8 cellular contexts compared by ENCODE assay signal in the genomic region with DNA sequence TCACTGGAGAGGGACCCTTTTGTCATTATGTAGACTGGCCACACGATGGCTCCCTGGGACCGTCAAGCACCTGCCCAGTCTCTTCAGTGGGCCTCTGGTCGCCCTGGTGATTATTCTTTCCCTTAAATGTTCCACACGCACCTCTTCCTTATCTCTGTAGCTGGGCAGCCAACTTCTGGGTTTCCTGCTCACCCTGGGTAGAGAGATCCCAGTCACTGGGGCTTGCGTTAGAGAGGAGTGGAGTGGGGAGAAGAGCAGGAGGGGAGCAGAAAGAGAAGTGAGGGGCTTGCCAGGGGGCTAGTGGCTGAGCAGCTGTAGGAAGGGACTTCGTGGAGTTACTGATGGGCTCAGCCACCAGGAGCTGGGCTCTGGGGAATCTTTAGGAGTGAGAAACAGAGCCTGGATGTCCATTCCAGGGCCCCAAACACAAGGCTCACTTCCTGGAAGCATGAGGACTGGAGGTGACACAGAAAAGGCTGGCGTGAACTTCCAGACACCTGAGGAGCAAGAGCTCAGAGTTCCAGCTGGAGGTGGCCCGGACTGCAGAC.
A peak's percentile ranks its signal among the peaks of the same experiment; 100 is the strongest.
DNase-seq lines count a peak whose midpoint lies in the region; ATAC-seq and TF ChIP-seq lines count a peak whose summit lies in the region.

No MANE protein-coding gene starts in this region.

- peak overlapping the region; percentile 51 for H2AFZ ChIP-seq in DND-41 (ENCODE audit: low read depth, low read length)
- no peak overlapping the region for H2AFZ ChIP-seq in mammary epithelial cell (ENCODE audit: low read depth, low read length)

- peak; percentile 69 for DNase-seq in DND-41
- DNase-seq in NCI-H524 (lab: John Stamatoyannopoulos, UW), result peak; percentile 27 to 64
- peak; percentile 4 for DNase-seq in mammary epithelial cell
- DNase-seq in left colon, result peak in 1 of 2 donors; percentile 19
- DNase-seq in GOT3 (lab: John Stamatoyannopoulos, UW), result no peak
- DNase-seq in activated gamma-delta T cell treated with Interleukin-2 at 50 U/mL for 16 hours, result no peak

- H3K27ac ChIP-seq in DND-41 (ENCODE audit: low read length) (peak overlapping the region; percentile 47), HEK293 (ENCODE audit: extremely low read depth, low read depth, low read length) (no peak overlapping the region), mammary epithelial cell (ENCODE audit: insufficient read depth, low read depth, low read length) (no peak overlapping the region)

- no peaks in the 10 kb centered on the region for H3K9me3 ChIP-seq in DND-41 (ENCODE audit: insufficient read depth, low read length, severe bottlenecking)
- H3K9me3 ChIP-seq in HEK293 (ENCODE audit: control insufficient read depth, insufficient read depth, low read depth, low read length), result no peaks in the 10 kb centered on the region
- peaks cover 13% of the 10 kb centered on the region for H3K9me3 ChIP-seq in mammary epithelial cell (replicated peaks; ENCODE audit: insufficient read depth, low read length)

- H3K27me3 ChIP-seq in DND-41 (ENCODE audit: insufficient read depth, low read length, poor library complexity), result no peaks in the 10 kb centered on the region
- no peaks in the 10 kb centered on the region for H3K27me3 ChIP-seq in mammary epithelial cell (ENCODE audit: insufficient read depth, low read length)

- intact Hi-C loops in mammary epithelial cell (cut with micrococcal nuclease) (loop anchor here (1.0 to 10.0 kb wide), 8 partner anchors 152 to 1850 kb away; no protein-coding TSS in a partner anchor), left colon (cut with DNase I, micrococcal nuclease) (no loop called here)

- H3K4me2 ChIP-seq in DND-41 (ENCODE audit: insufficient read depth, low read length) (peak overlapping the region; percentile 5; the same call in 1 of the 2 replicates), mammary epithelial cell (ENCODE audit: insufficient read depth, low read depth, low read length) (no peak overlapping the region)

- no TSS peak for BruUV-seq in mammary epithelial cell (replicated peaks; lab: Mats Ljungman, UMichigan)

- 42% methylated on average over 7 of the region's 8 CpGs for WGBS in mammary epithelial cell (ENCODE audit: low coverage, missing lambda C conversion rate)

- H3K4me1 ChIP-seq in DND-41 (ENCODE audit: insufficient read depth, low read length), result peaks cover 31% of the 10 kb centered on the region
- no peaks in the 10 kb centered on the region for H3K4me1 ChIP-seq in HEK293 (ENCODE audit: control insufficient read depth, insufficient read depth, low read length)
- no peaks in the 10 kb centered on the region for H3K4me1 ChIP-seq in mammary epithelial cell (ENCODE audit: insufficient read depth, low read length)

- H3K4me3 ChIP-seq in DND-41 (ENCODE audit: low read depth in 1 of 2, low read length in 2 of 2) (no peak overlapping the region; a peak in 1 of 4 replicates), HEK293 (ENCODE audit: low read depth, low read length) (no peak overlapping the region), mammary epithelial cell (replicated peaks in 1 of 3; ENCODE audit: insufficient read depth in 1 of 3, low read depth in 2 of 3, low read length in 3 of 3) (no peak overlapping the region)

- H3K9ac ChIP-seq in DND-41 (ENCODE audit: low read depth, low read length) (peak overlapping the region; percentile 20), mammary epithelial cell (ENCODE audit: insufficient read depth, low read length) (no peak overlapping the region)

- no peaks in the 10 kb centered on the region for H4K20me1 ChIP-seq in DND-41 (ENCODE audit: insufficient read depth, low read length)
- no peaks in the 10 kb centered on the region for H4K20me1 ChIP-seq in mammary epithelial cell (ENCODE audit: insufficient read depth, low read length)

- ATAC-seq in DND-41 (ENCODE audit: insufficient read depth, low read depth) (peak; percentile 88), left colon (peak; percentile 68), GM21423 (IDR thresholded peaks at IDR 0.05; ENCODE audit: unreplicated experiment) (no peak)

- POLR2A ChIA-PET in HEK293 (lab: Yijun Ruan, JAX), result interaction anchor here (2.0 kb wide), 1 partner anchor 1577 kb away, joined by 6 read pairs; a partner anchor contains a TSS

- CTCF ChIA-PET in HEK293 (lab: Yijun Ruan, JAX) (interaction anchor here (0.5 to 2.4 kb wide), 27 partner anchors 8 to 1965 kb away, joined by 3 to 9 read pairs (median 4); no protein-coding TSS in a partner anchor), mammary epithelial cell (lab: Charles Lee; ENCODE audit: low non-redundant PET) (no interaction called here)

- dilution Hi-C loops in mammary epithelial cell (cut with HindIII; ENCODE audit: low sequenced_read_pairs), result no loop called here

- H3K36me3 ChIP-seq in DND-41 (ENCODE audit: insufficient read depth, low read length) (no peaks in the 10 kb centered on the region), HEK293 (ENCODE audit: control insufficient read depth in 2 of 2, insufficient read depth in 1 of 2, low read length in 2 of 2) (no peaks in the 10 kb centered on the region), mammary epithelial cell (ENCODE audit: insufficient read depth, low read length) (no peaks in the 10 kb centered on the region)

- in situ Hi-C loops in mammary epithelial cell (cut with MboI; ENCODE audit: low sequenced_read_pairs in 2 of 2), result no loop called here

- H3K79me2 ChIP-seq in DND-41 (ENCODE audit: insufficient read depth, low read length) (no peaks in the 10 kb centered on the region), mammary epithelial cell (ENCODE audit: insufficient read depth, low read length) (no peaks in the 10 kb centered on the region)

- peak; percentile 79 for TF ChIP-seq CTCF in DND-41 (IDR thresholded peaks at IDR 0.05; ENCODE audit: borderline replicate concordance, extremely low read depth, low read length, poor library complexity, severe bottlenecking)
- TF ChIP-seq CTCF in HEK293 (tag by site-specific recombination; IDR thresholded peaks at IDR 0.05), result peak; percentile 77
- TF ChIP-seq CTCF in mammary epithelial cell (conservative IDR thresholded peaks at IDR 0.05 in 1 of 2, IDR thresholded peaks at IDR 0.05 in 1 of 2; ENCODE audit: extremely low read depth in 1 of 2, insufficient read depth in 1 of 2, low read depth in 1 of 2, low read length in 2 of 2), result peak; percentile 52 to 70

TF ChIP-seq in HEK293, 187 proteins besides CTCF, POLR2A, EP300 and RAD21:
- TF ChIP-seq ZNF654 (tag by site-specific recombination; IDR thresholded peaks at IDR 0.05; ENCODE audit: low read depth) (peak; percentile 92), ZBTB17 (tag by site-specific recombination; IDR thresholded peaks at IDR 0.05) (0 out of 2 replicates have a peak, but pooled peaks have one; percentile 29), SP3 (tag by site-specific recombination; IDR thresholded peaks at IDR 0.05) (no peak)

Comparison
In these comparisons a context has a peak if more than half of its experiments do, and no peak if none do; other contexts are left out.
1. DNase-seq: peak in DND-41 (single experiment), NCI-H524 (2 of 2) and mammary epithelial cell (single experiment); none in GOT3 (single experiment) and activated gamma-delta T cell treated with Interleukin-2 at 50 U/mL for 16 hours (single experiment).
2. Peak in every context shown above with its lines, with median percentiles within 50 percentile points of each other: CTCF ChIP-seq.